Comparison of ENCODE assay signal across 8 cellular contexts in the genomic region with DNA sequence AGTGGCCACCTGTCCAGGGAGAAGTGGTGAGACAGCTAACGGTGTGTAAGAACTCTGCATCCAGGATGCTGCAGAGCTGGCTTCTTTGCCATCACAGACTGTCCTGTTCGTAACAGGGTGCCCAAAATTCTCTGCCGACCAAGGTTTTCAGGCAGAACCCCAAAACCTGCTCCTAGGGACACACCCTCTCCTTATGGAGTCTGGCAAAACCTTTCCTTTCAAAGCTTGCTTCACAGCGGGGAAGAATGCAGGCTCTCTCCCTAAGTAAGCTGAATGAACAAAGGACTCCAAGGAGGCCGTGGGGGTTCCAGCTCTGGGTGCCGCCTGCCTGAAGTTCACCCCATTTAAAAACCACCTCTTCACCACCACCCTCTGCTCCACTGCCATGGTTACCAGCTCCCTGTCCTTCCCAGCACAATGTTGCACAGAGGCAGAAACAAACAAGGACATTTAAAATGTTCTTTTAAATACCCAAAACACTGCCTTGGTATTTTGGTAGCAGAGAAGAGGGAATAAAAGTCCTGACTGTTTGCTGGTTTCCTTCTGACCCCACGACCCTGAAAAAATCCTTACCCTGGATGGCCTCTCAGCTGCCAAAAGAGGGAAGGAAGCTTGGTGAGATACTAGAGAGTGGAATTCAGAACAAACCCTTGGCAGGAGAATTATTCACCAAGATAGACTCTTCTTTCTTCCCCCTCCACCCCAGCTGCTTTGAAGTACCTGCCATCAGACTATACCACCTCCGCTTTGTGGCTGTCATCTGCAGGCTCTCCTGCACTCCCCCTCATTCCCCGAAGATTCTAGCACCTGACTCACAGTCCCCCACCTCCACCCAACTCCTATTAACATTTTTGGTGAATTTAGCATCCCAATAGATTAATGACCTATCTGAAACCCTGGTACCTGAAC. TPM values are rescaled to one million over a fixed set of nuclear protein-coding genes. Genes with fewer than 3 reads are reported as not detected.
DNase-seq lines count a peak whose midpoint lies in the region; ATAC-seq lines count a peak whose summit lies in the region.

No MANE protein-coding gene starts in this region.

- peak in 4 of 5 donors; percentile 28 to 66 (median 58) for DNase-seq in CD8-positive, alpha-beta memory T cell
- DNase-seq in MV-4-11 (lab: John Stamatoyannopoulos, UW) (peak; percentile 34), hypothalamus (lab: John Stamatoyannopoulos, UW) (peak in 37 of 51 donors; percentile 0 to 90 (median 50)), NCI-H1694 treated with DMSO at 0.1 percent for 48 hours (lab: John Stamatoyannopoulos, UW) (no peak)

- H3K4me1 ChIP-seq in CD8-positive, alpha-beta memory T cell (ENCODE audit: insufficient read depth, low read length): peaks cover 37% of the 10 kb centered on the region

- peaks cover 0 to 2% of the 10 kb centered on the region in 2 donors for H3K27me3 Mint-ChIP-seq in CD8-positive, alpha-beta memory T cell
- H3K27me3 Mint-ChIP-seq in activated naive CD8-positive, alpha-beta T cell: no peaks in the 10 kb centered on the region

- H3K4me1 Mint-ChIP-seq in CD8-positive, alpha-beta memory T cell: peaks cover 41 to 50% (median 46%) of the 10 kb centered on the region in 3 donors
- peaks cover 40% of the 10 kb centered on the region for H3K4me1 Mint-ChIP-seq in activated naive CD8-positive, alpha-beta T cell (ENCODE audit: low read depth)

- CTCF ChIA-PET in CD8-positive, alpha-beta memory T cell (lab: Charles Lee): interaction anchor here (0.7 to 2.4 kb wide), 10 partner anchors 10 to 181 kb away, joined by 3 to 13 read pairs (median 4); no protein-coding TSS in a partner anchor

- peak overlapping the region; percentile 93 to 98 (median 96) for H3K4me3 Mint-ChIP-seq in CD8-positive, alpha-beta memory T cell
- peak overlapping the region; percentile 96 for H3K4me3 Mint-ChIP-seq in activated naive CD8-positive, alpha-beta T cell

- H3K27ac ChIP-seq in CD8-positive, alpha-beta memory T cell (ENCODE audit: low read depth, low read length): peak overlapping the region; percentile 96
- peak overlapping the region; percentile 76 to 100 (median 95) for H3K27ac ChIP-seq in skin epidermis

- H3K36me3 Mint-ChIP-seq in CD8-positive, alpha-beta memory T cell: peaks cover 0 to 4% (median 0%) of the 10 kb centered on the region in 3 donors
- H3K36me3 Mint-ChIP-seq in activated naive CD8-positive, alpha-beta T cell: no peaks in the 10 kb centered on the region

- H3K4me3 ChIP-seq in CD8-positive, alpha-beta memory T cell (ENCODE audit: low read length): peak overlapping the region; percentile 90
- H3K4me3 ChIP-seq in skin epidermis: peak overlapping the region in 3 of 7 experiments; percentile 32 to 47 (median 37)

- H3K36me3 ChIP-seq in CD8-positive, alpha-beta memory T cell (ENCODE audit: insufficient read depth, low read length): no peaks in the 10 kb centered on the region

- no peaks in the 10 kb centered on the region for H3K9me3 Mint-ChIP-seq in CD8-positive, alpha-beta memory T cell
- no peaks in the 10 kb centered on the region for H3K9me3 Mint-ChIP-seq in activated naive CD8-positive, alpha-beta T cell (ENCODE audit: low read depth)

- no peaks in the 10 kb centered on the region for H3K27me3 ChIP-seq in CD8-positive, alpha-beta memory T cell (ENCODE audit: insufficient read depth, low read length, poor library complexity, severe bottlenecking)

- POLR2A ChIA-PET in CD8-positive, alpha-beta memory T cell (lab: Charles Lee): interaction anchor here (0.5 to 4.2 kb wide), 12 partner anchors 9 to 181 kb away, joined by 3 to 29 read pairs (median 4); partner anchors contain the start of gene KLF9

- ATAC-seq in GM21381 (IDR thresholded peaks at IDR 0.05; ENCODE audit: unreplicated experiment): no peak
- ATAC-seq in GM19328 (IDR thresholded peaks at IDR 0.05; ENCODE audit: unreplicated experiment): no peak

- H3K27ac Mint-ChIP-seq in CD8-positive, alpha-beta memory T cell: peak overlapping the region; percentile 97 to 100 (median 98)
- H3K27ac Mint-ChIP-seq in activated naive CD8-positive, alpha-beta T cell: peak overlapping the region; percentile 100

- H3K9me3 ChIP-seq in CD8-positive, alpha-beta memory T cell (ENCODE audit: low read length): no peaks in the 10 kb centered on the region

RNA-seq across cellular contexts. Expression of gene KLF9, which starts 7.1 kb away (rescaled TPM):
- total RNA-seq in CD8-positive, alpha-beta memory T cell: 10 to 100 TPM; 19.2 to 20.2 TPM
- 3.9 TPM for polyA plus RNA-seq in CD8-positive, alpha-beta memory T cell
